2 cellular contexts compared by ENCODE assay signal in the genomic region with DNA sequence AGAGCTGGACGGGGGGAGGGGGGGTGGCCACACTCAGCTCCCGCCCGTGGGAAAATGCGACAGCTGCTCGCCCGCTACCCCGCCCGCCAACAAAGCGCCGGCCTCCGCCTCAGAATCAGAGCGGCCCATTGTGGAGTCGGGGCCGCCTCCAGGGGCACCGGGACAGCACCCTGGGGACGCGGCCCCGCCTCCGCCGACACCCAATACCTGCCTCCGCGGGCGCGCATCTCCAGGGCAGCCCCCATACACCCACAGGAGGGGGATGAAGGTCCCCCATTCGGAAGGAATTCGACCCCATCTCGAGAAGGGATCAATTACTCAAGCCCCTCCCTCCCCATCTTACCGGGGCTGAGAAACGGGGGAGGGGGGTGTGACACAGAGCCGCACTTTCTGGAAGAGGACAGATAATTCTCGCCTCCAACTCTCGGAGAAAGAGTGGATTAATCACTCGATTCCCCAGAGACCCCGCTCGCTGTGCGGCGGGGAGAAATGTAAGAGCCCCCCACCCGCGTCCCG.
TF ChIP-seq lines count a peak whose summit lies in the region.

No MANE protein-coding gene starts in this region.

TF ChIP-seq in Ishikawa, 13 proteins besides CTCF, POLR2A, EP300 and RAD21:
- no peak for TF ChIP-seq YY1 (IDR thresholded peaks at IDR 0.05; ENCODE audit: low read depth)
- TF ChIP-seq TCF12 (IDR thresholded peaks at IDR 0.05; ENCODE audit: low read depth) = peak; percentile 54

TF ChIP-seq in H1, 55 proteins besides CTCF, POLR2A, EP300 and RAD21:
- TF ChIP-seq NRF1 (IDR thresholded peaks at IDR 0.05; ENCODE audit: low read depth, low read length) (no peak), CREB1 (IDR thresholded peaks at IDR 0.05) (no peak), EZH2 (IDR thresholded peaks at IDR 0.05; ENCODE audit: low read depth, low read length, severe bottlenecking) (peak; percentile 28), ASH2L (IDR thresholded peaks at IDR 0.05; ENCODE audit: low read length) (peak; percentile 46), CTBP2 (IDR thresholded peaks at IDR 0.05; ENCODE audit: borderline replicate concordance, insufficient read depth, insufficient read length, low read length) (no peak), TAF7 (optimal IDR thresholded peaks at IDR 0.05; ENCODE audit: borderline replicate concordance, low read depth, low read length) (no peak), FOSL1 (IDR thresholded peaks at IDR 0.05; ENCODE audit: insufficient read depth, low read depth, low read length) (no peak), GABPA (IDR thresholded peaks at IDR 0.05; ENCODE audit: borderline replicate concordance, insufficient read depth, low read length) (peak; percentile 12; the same call in 1 of the 2 replicates)
TF ChIP-seq in H1: peak in this region for 3.
